ENCODE assay signal across 20 cellular contexts in the genomic region with DNA sequence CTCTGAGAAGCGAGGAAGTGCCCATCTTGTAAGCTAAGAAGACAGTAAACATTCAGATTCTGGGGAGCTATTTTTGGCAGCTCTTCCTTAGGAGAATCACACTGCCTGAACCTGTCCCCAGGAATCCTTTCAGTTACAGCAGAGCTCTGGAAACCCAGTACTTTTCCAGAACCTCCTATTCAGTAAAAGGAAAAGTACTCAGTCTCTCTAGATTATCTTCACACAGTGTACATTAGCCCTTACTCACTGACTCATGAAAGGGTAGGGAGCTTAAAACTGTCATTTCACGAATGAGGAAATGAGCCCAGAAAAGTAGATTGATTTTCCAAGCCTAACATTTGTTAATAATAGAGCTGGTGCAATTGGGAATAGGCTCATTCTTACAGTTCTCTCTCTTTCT. TPM values are rescaled to one million over a fixed set of nuclear protein-coding genes. Genes with fewer than 3 reads are reported as not detected.
DNase-seq lines count a peak whose midpoint lies in the region; ATAC-seq and TF ChIP-seq lines count a peak whose summit lies in the region.
"Had no signal": no experiment of that assay in that cellular context is flagged by ENCODE, and none has a peak within 500 bp of the region (broad histone marks: within the 10 kb centered on the region; RNA-seq: fewer than 3 reads in every experiment).

No MANE protein-coding gene starts in this region.

- no TSS peak for BruUV-seq in PC-3 (replicated peaks; lab: Mats Ljungman, UMichigan)

- POLR2A ChIA-PET in PC-3 (lab: Charles Lee; ENCODE audit: unreplicated experiment) = no interaction called here

- no peak for TF ChIP-seq CTCF in PC-3 (conservative IDR thresholded peaks at IDR 0.05; ENCODE audit: low read depth, low read length)
- no peak for TF ChIP-seq CTCF in fibroblast of villous mesenchyme (IDR thresholded peaks at IDR 0.05; ENCODE audit: insufficient read depth, low read depth, low read length)
- TF ChIP-seq CTCF in smooth muscle cell (IDR thresholded peaks at IDR 0.05; ENCODE audit: borderline replicate concordance, insufficient read depth, poor library complexity, severe bottlenecking) = no peak

- H3K27ac ChIP-seq in PC-3 (ENCODE audit: low read length) = no peak overlapping the region
- no peak overlapping the region for H3K27ac ChIP-seq in smooth muscle cell (ENCODE audit: low read depth)
- H3K27ac ChIP-seq: HL-60, SK-N-MC had no signal

- ATAC-seq in PC-3 = peak; percentile 13; the same call in 1 of the 2 replicates
- ATAC-seq: K562 had no signal

- no peaks in the 10 kb centered on the region for H3K9me2 ChIP-seq in PC-3 (replicated peaks; ENCODE audit: low read length)

- H3K4me2 ChIP-seq in PC-3 (ENCODE audit: low read length) (no peak overlapping the region), smooth muscle cell (no peak overlapping the region)

- 0 out of 2 replicates have a peak, but pooled peaks cover under 1% of the 10 kb centered on the region for H3K79me2 ChIP-seq in PC-3 (ENCODE audit: low read length)
- H3K79me2 ChIP-seq in smooth muscle cell (ENCODE audit: low read depth) = no peaks in the 10 kb centered on the region

- H3K36me3 ChIP-seq in PC-3 (ENCODE audit: low read depth, low read length) = no peaks in the 10 kb centered on the region
- no peaks in the 10 kb centered on the region for H3K36me3 ChIP-seq in smooth muscle cell (ENCODE audit: low read depth)

- 0 out of 2 replicates have a peak, but pooled peaks cover under 1% of the 10 kb centered on the region for H4K20me1 ChIP-seq in PC-3 (ENCODE audit: low read length)
- no peaks in the 10 kb centered on the region for H4K20me1 ChIP-seq in smooth muscle cell (ENCODE audit: low read depth)

- no peak overlapping the region for H3K4me3 ChIP-seq in PC-3 (ENCODE audit: low read length)
- H3K4me3 ChIP-seq in fibroblast of villous mesenchyme (ENCODE audit: low read depth, low read length) = no peak overlapping the region
- H3K4me3 ChIP-seq in smooth muscle cell = no peak overlapping the region
- H3K4me3 ChIP-seq: K562, SK-N-MC had no signal

- H3K9ac ChIP-seq in PC-3 (ENCODE audit: low read length) = no peak overlapping the region
- H3K9ac ChIP-seq in smooth muscle cell (ENCODE audit: low read depth) = no peak overlapping the region

- CTCF ChIA-PET in PC-3 (lab: Charles Lee) = interaction anchor here (1.1 kb wide), 1 partner anchor 105 kb away, joined by 4 read pairs; no protein-coding TSS in a partner anchor

- intact Hi-C loops in PC-3 (cut with micrococcal nuclease) = no loop called here

- in situ Hi-C loops in G401 (cut with HindIII; ENCODE audit: low sequenced_read_pairs) = no loop called here

- H3F3A ChIP-seq in PC-3 (ENCODE audit: low read length, unreplicated experiment) (no peaks in the 10 kb centered on the region), smooth muscle cell (ENCODE audit: low read depth) (no peaks in the 10 kb centered on the region)

- no peak overlapping the region for H2AFZ ChIP-seq in PC-3 (ENCODE audit: low read length)
- no peak overlapping the region for H2AFZ ChIP-seq in smooth muscle cell (ENCODE audit: low read depth)

- H3K4me1 ChIP-seq in PC-3 (ENCODE audit: insufficient read depth, low read length) (peaks cover under 1% of the 10 kb centered on the region; the same call in 1 of the 2 replicates), smooth muscle cell (ENCODE audit: low read depth) (peaks cover 14% of the 10 kb centered on the region)

- H3K9me3 ChIP-seq in PC-3 (ENCODE audit: low read length) = no peaks in the 10 kb centered on the region
- no peaks in the 10 kb centered on the region for H3K9me3 ChIP-seq in smooth muscle cell (replicated peaks; ENCODE audit: low read depth)

- no peaks in the 10 kb centered on the region for H3K27me3 ChIP-seq in PC-3 (ENCODE audit: low read length)
- H3K27me3 ChIP-seq in smooth muscle cell (ENCODE audit: low read depth) = peaks cover 53% of the 10 kb centered on the region

- DNase-seq in G401 (ENCODE audit: low spot score) (peak; percentile 86), PC-3 (no peak), fibroblast of villous mesenchyme (ENCODE audit: low read depth) (peak; percentile 28), pons (ENCODE audit: low spot score) (peak; percentile 17), smooth muscle cell (lab: John Stamatoyannopoulos, UW; ENCODE audit: unreplicated experiment) (no peak), NCI-H1694 (lab: John Stamatoyannopoulos, UW) (no peak), GM19238 (ENCODE audit: insufficient read length, low spot score) (no peak)
- DNase-seq: DMS 273 treated with DMSO at 0.1 percent for 48 hours, EL, H9, MV-4-11, NCI-H1436, NCI-H2029 treated with DMSO at 0.1 percent for 48 hours, NCI-H2171 treated with DMSO at 0.1 percent for 48 hours, NCI-H510A treated with DMSO at 0.1 percent for 48 hours, NCI-H82, Right ventricle myocardium superior had no signal

- WGBS in smooth muscle cell (ENCODE audit: low lambda C conversion rate) = 52% methylated on average over 2 of the region's 2 CpGs

RNA-seq across cellular contexts. Expression of a gene that starts 3.9 kb away (rescaled TPM):
- 0.37 and 0.81 TPM in 2 replicates for total RNA-seq in G401 (2014; rRNA removed; shearing (Covaris generic))
- total RNA-seq in PC-3 (2014; rRNA removed) (3.3 and 4.3 TPM in 2 replicates), fibroblast of villous mesenchyme (3.5 and 5.8 TPM in 2 replicates), smooth muscle cell (0.04 TPM in 1 of 2 replicates, not detected in the other)
- not detected in 2 replicates for polyA plus RNA-seq in smooth muscle cell
- total RNA-seq: K562 had no signal
- polyA plus RNA-seq: K562 had no signal

Comparison
In these comparisons a context has a peak if more than half of its experiments do, and no peak if none do; other contexts are left out.
1. DNase-seq: peak in G401 (single experiment), fibroblast of villous mesenchyme (single experiment) and pons (single experiment); none in PC-3 (single experiment), smooth muscle cell (single experiment), NCI-H1694 (single experiment) and GM19238 (single experiment).